8 cellular contexts compared by ENCODE assay signal in genomic region chr3:153210116-153210515, GRCh38. TPM values are rescaled to one million over a fixed set of nuclear protein-coding genes. Genes with fewer than 3 reads are reported as not detected.
DNase-seq lines count a peak whose midpoint lies in the region; ATAC-seq, FAIRE-seq and TF ChIP-seq lines count a peak whose summit lies in the region.

No MANE protein-coding gene starts in this region.

- no peak overlapping the region for H3K4ac ChIP-seq in mesendoderm (ENCODE audit: low read depth, low read length)

- H2BK5ac ChIP-seq in mesendoderm (ENCODE audit: low read length): peak overlapping the region; percentile 61

- peak overlapping the region; percentile 80 for H3K18ac ChIP-seq in mesendoderm (ENCODE audit: low read length)

- no peaks in the 10 kb centered on the region for H3K27me3 ChIP-seq in CD4-positive, alpha-beta memory T cell (ENCODE audit: insufficient read depth, low read length)
- H3K27me3 ChIP-seq in HUES6 (ENCODE audit: control insufficient read depth, insufficient read depth, low read length) (no peaks in the 10 kb centered on the region), astrocyte (ENCODE audit: insufficient read depth, low read length) (no peaks in the 10 kb centered on the region), mesendoderm (ENCODE audit: insufficient read depth, low read length, poor library complexity) (no peaks in the 10 kb centered on the region)

- intact Hi-C loops in CD4-positive, alpha-beta memory T cell (cut with micrococcal nuclease): loop anchor here (1.0 kb wide), 4 partner anchors 11 to 559 kb away; no protein-coding TSS in a partner anchor

- peak overlapping the region; percentile 47 for H2BK120ac ChIP-seq in mesendoderm (ENCODE audit: low read depth, low read length)

- no peak overlapping the region for H3K4me3 ChIP-seq in CD4-positive, alpha-beta memory T cell (ENCODE audit: low read length in 2 of 2)
- H3K4me3 ChIP-seq in HUES6 (ENCODE audit: low read depth, low read length) (peak overlapping the region; percentile 44), astrocyte (ENCODE audit: insufficient read depth, low read depth, low read length) (no peak overlapping the region), mesendoderm (ENCODE audit: low read length) (no peak overlapping the region)

- no peak for TF ChIP-seq CTCF in astrocyte (IDR thresholded peaks at IDR 0.05; ENCODE audit: insufficient read depth, low read depth, low read length)

- H2AFZ ChIP-seq in astrocyte (ENCODE audit: low read depth, low read length): no peak overlapping the region

- POLR2A ChIA-PET in CD4-positive, alpha-beta memory T cell (lab: Charles Lee; ENCODE audit: partially characterized antibody): interaction anchor here (0.9 to 3.5 kb wide), 8 partner anchors 11 to 167 kb away, joined by 3 to 38 read pairs (median 9); no protein-coding TSS in a partner anchor

- ATAC-seq in HG03139 (IDR thresholded peaks at IDR 0.05; ENCODE audit: unreplicated experiment): no peak

- CTCF ChIA-PET in CD4-positive, alpha-beta memory T cell (lab: Charles Lee; ENCODE audit: partially characterized antibody): interaction anchor here (0.7 to 8.2 kb wide), 21 partner anchors 8 to 560 kb away, joined by 3 to 117 read pairs (median 8); partner anchors contain the start of gene RAP2B

- H3K9ac ChIP-seq in HUES6 (ENCODE audit: low read length) (peak overlapping the region; percentile 29), astrocyte (ENCODE audit: low read length) (peak overlapping the region; percentile 48), mesendoderm (ENCODE audit: low read length) (no peak overlapping the region)

- no peaks in the 10 kb centered on the region for H3K79me2 ChIP-seq in astrocyte (ENCODE audit: insufficient read depth, low read length)
- H3K79me2 ChIP-seq in mesendoderm (ENCODE audit: control insufficient read depth, insufficient read depth, low read length): no peaks in the 10 kb centered on the region

- peak; percentile 41 to 48 (median 45) for DNase-seq in CD4-positive, alpha-beta memory T cell
- DNase-seq in astrocyte (ENCODE audit: low read depth): no peak
- peak; percentile 67 for DNase-seq in mesendoderm
- DNase-seq in ACHN: no peak
- DNase-seq in frontal cortex (ENCODE audit: low spot score in 2 of 2): no peak
- no peak for DNase-seq in GM12892 (ENCODE audit: insufficient read length)

- in situ Hi-C loops in ACHN (cut with HindIII; ENCODE audit: low pct_ligation_motif_present, low pct_unique_long_range_greater_than_20kb, low sequenced_read_pairs): no loop called here

- H3K4me2 ChIP-seq in astrocyte (ENCODE audit: low read length) (peak overlapping the region; percentile 81), mesendoderm (ENCODE audit: low read length) (no peak overlapping the region)

- no peaks in the 10 kb centered on the region for H3K79me1 ChIP-seq in mesendoderm (ENCODE audit: low read length)

- H4K20me1 ChIP-seq in astrocyte (ENCODE audit: insufficient read depth, low read length): no peaks in the 10 kb centered on the region

- no peaks in the 10 kb centered on the region for H3K27me3 Mint-ChIP-seq in CD4-positive, alpha-beta memory T cell
- H3K27me3 Mint-ChIP-seq in astrocyte (ENCODE audit: low read depth, unreplicated experiment): no peaks in the 10 kb centered on the region

- no peaks in the 10 kb centered on the region for H3K36me3 ChIP-seq in CD4-positive, alpha-beta memory T cell (ENCODE audit: insufficient read depth, low read length)
- no peaks in the 10 kb centered on the region for H3K36me3 ChIP-seq in HUES6 (ENCODE audit: control insufficient read depth, insufficient read depth, low read length)
- H3K36me3 ChIP-seq in astrocyte (ENCODE audit: insufficient read depth, low read length): no peaks in the 10 kb centered on the region
- H3K36me3 ChIP-seq in mesendoderm (ENCODE audit: control insufficient read depth, insufficient read depth, low read length): no peaks in the 10 kb centered on the region

- peak overlapping the region; percentile 40 to 80 (median 71) for H3K4me3 Mint-ChIP-seq in CD4-positive, alpha-beta memory T cell
- no peak overlapping the region for H3K4me3 Mint-ChIP-seq in astrocyte (ENCODE audit: unreplicated experiment)

- no peak overlapping the region for H4K5ac ChIP-seq in mesendoderm (ENCODE audit: low read length)

- H3K36me3 Mint-ChIP-seq in CD4-positive, alpha-beta memory T cell: no peaks in the 10 kb centered on the region
- no peaks in the 10 kb centered on the region for H3K36me3 Mint-ChIP-seq in astrocyte (ENCODE audit: low read depth, unreplicated experiment)

- H3K56ac ChIP-seq in mesendoderm (ENCODE audit: low read length): peak overlapping the region; percentile 49

- H3K4me1 Mint-ChIP-seq in CD4-positive, alpha-beta memory T cell: peaks cover 26 to 43% (median 34%) of the 10 kb centered on the region in 4 donors
- peaks cover 18% of the 10 kb centered on the region for H3K4me1 Mint-ChIP-seq in astrocyte (ENCODE audit: low read depth, unreplicated experiment)

- no peak overlapping the region for H4K8ac ChIP-seq in mesendoderm (ENCODE audit: low read depth, low read length)

- no peaks in the 10 kb centered on the region for H3K9me3 Mint-ChIP-seq in CD4-positive, alpha-beta memory T cell
- H3K9me3 Mint-ChIP-seq in astrocyte (ENCODE audit: unreplicated experiment): no peaks in the 10 kb centered on the region

- H2AK5ac ChIP-seq in mesendoderm (ENCODE audit: low read length): no peak overlapping the region

- H2BK15ac ChIP-seq in mesendoderm (replicated peaks; ENCODE audit: low read depth): no peak overlapping the region

- H3K23ac ChIP-seq in mesendoderm (ENCODE audit: low read length): no peak overlapping the region

- no peak for FAIRE-seq in astrocyte (lab: Jason Lieb, UNC)
- FAIRE-seq in frontal cortex (lab: Jason Lieb, UNC): no peak
- no peak for FAIRE-seq in GM12892 (lab: Jason Lieb, UNC)

- H3K4me1 ChIP-seq in CD4-positive, alpha-beta memory T cell (ENCODE audit: insufficient read depth, low read length): peaks cover 21% of the 10 kb centered on the region
- peaks cover 33% of the 10 kb centered on the region for H3K4me1 ChIP-seq in HUES6 (ENCODE audit: control insufficient read depth, insufficient read depth, low read length)
- peaks cover 12% of the 10 kb centered on the region for H3K4me1 ChIP-seq in astrocyte (ENCODE audit: insufficient read depth, low read length)
- H3K4me1 ChIP-seq in mesendoderm (ENCODE audit: control insufficient read depth, low read depth, low read length): peaks cover 6% of the 10 kb centered on the region

- no CpG with 5 or more reads among the region's 3 CpGs for WGBS in mesendoderm (ENCODE audit: extremely low coverage, insufficient coverage, low lambda C conversion rate)

- TF ChIP-seq POLR2A in GM12892 (IDR thresholded peaks at IDR 0.05; ENCODE audit: low read depth, low read length): no peak

- H3K27ac ChIP-seq in CD4-positive, alpha-beta memory T cell (ENCODE audit: low read depth, low read length): no peak overlapping the region
- H3K27ac ChIP-seq in HUES6 (ENCODE audit: low read depth, low read length): peak overlapping the region; percentile 52; the same call in 1 of the 2 replicates
- H3K27ac ChIP-seq in astrocyte (ENCODE audit: low read depth, low read length): peak overlapping the region; percentile 57
- H3K27ac ChIP-seq in mesendoderm (ENCODE audit: low read depth, low read length): peak overlapping the region; percentile 42

- no peaks in the 10 kb centered on the region for H3K9me3 ChIP-seq in CD4-positive, alpha-beta memory T cell (ENCODE audit: control insufficient read depth in 1 of 2, low read length in 2 of 2)
- H3K9me3 ChIP-seq in HUES6 (ENCODE audit: control insufficient read depth, insufficient read depth, low read depth, low read length): no peaks in the 10 kb centered on the region
- no peaks in the 10 kb centered on the region for H3K9me3 ChIP-seq in astrocyte (ENCODE audit: insufficient read depth, low read depth, low read length)

- H3K27ac Mint-ChIP-seq in CD4-positive, alpha-beta memory T cell: peak overlapping the region; percentile 51 to 94 (median 72)
- peak overlapping the region; percentile 41 for H3K27ac Mint-ChIP-seq in astrocyte (ENCODE audit: unreplicated experiment)

RNA-seq across cellular contexts. Expression of gene RAP2B, which starts 48.1 kb away (rescaled TPM):
- total RNA-seq in CD4-positive, alpha-beta memory T cell: 10 to 100 TPM; 41.1 to 42.3 TPM
- polyA plus RNA-seq in CD4-positive, alpha-beta memory T cell: 10 to 100 TPM; 13.8 to 19.6 TPM
- total RNA-seq in astrocyte (42.2 and 45.4 TPM in 2 replicates), frontal cortex (42.8 TPM)
- 19.7 TPM for polyA plus RNA-seq in mesendoderm (2013, experiment 1 of 2)
- polyA plus RNA-seq in mesendoderm (2013, experiment 2 of 2): 19.7 TPM
- 4.0 TPM for polyA plus RNA-seq in GM12892 (2012; ENCODE audit: missing spikeins)

Comparison
In these comparisons a context has a peak if more than half of its experiments do, and no peak if none do; other contexts are left out.
1. DNase-seq: peak in CD4-positive, alpha-beta memory T cell (5 of 5) and mesendoderm (single experiment); none in astrocyte (single experiment), ACHN (single experiment), frontal cortex (0 of 2) and GM12892 (single experiment).